8 cellular contexts compared by ENCODE assay signal in genomic region chr17:78637146-78637545, GRCh38. TPM values are rescaled to one million over a fixed set of nuclear protein-coding genes. Genes with fewer than 3 reads are reported as not detected.
"Had no signal": no experiment of that assay in that cellular context is flagged by ENCODE, and none has a peak within 500 bp of the region (broad histone marks: within the 10 kb centered on the region; RNA-seq: fewer than 3 reads in every experiment).

No MANE protein-coding gene starts in this region.

- H3K27ac ChIP-seq: GM23248, HL-60 had no signal

- FAIRE-seq: HepG2 had no signal

- H3K4me1 ChIP-seq: HAP-1 had no signal

- H3K9me3 ChIP-seq: HAP-1 had no signal

- H3K4me3 Mint-ChIP-seq: HFFc6 had no signal

- H3K27ac Mint-ChIP-seq: HFFc6 had no signal

- H3K4me3 ChIP-seq: GM23248, HAP-1 had no signal

- H3K36me3 ChIP-seq: HAP-1 had no signal

- DNase-seq: GM23248, GOT3, H7, HFFc6 had no signal

- H3K9me3 Mint-ChIP-seq: HFFc6 had no signal

RNA-seq across cellular contexts. Expression of gene DNAH17, which starts 60.0 kb away (rescaled TPM):
- total RNA-seq: GM23248, HFFc6, HT1080 had no signal
